Comparison of ENCODE assay signal across 27 cellular contexts in the genomic region with DNA sequence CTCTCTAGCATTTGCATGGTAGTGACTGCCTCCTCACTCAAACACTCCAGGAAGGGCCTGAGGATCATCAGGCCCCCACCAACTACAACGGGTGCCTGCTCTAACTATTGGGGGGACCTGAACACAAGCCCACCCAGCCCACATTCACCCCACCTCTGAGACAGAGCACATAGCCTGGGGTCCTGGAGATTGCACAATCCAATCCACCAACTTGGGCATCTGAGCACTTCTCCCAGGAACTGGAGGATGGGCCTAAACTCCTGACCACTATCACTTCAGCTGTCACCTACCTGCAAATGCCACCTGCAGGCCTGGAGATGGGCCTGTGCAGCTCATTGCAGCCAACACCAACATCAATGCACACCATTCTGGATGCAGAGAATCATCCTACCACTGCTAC.
"Had no signal": no experiment of that assay in that cellular context is flagged by ENCODE, and none has a peak within 500 bp of the region (broad histone marks: within the 10 kb centered on the region; RNA-seq: fewer than 3 reads in every experiment).

No MANE protein-coding gene starts in this region.

- H3K4me1 Mint-ChIP-seq: naive thymus-derived CD4-positive, alpha-beta T cell; nephron; stimulated activated naive CD8-positive, alpha-beta T cell treated with anti-CD3 and anti-CD28 coated beads, Interleukin-15, amount 100 ng/mL, for 72 hours had no signal

- H3K27ac ChIP-seq: colonic mucosa, esophagus muscularis mucosa, heart right ventricle, left lung, ovary, psoas muscle, suprapubic skin, transverse colon, vagina had no signal

- ATAC-seq: naive thymus-derived CD4-positive, alpha-beta T cell had no signal

- DNase-seq: colonic mucosa; dermis blood vessel endothelial cell; effector memory CD4-positive, alpha-beta T cell; foreskin melanocyte; glutamatergic neuron; heart right ventricle; hippocampal formation; left cardiac atrium; mesendoderm; midbrain; naive thymus-derived CD4-positive, alpha-beta T cell; nucleus accumbens; ovary; posterior cingulate gyrus; small intestine; stimulated activated CD4-positive, alpha-beta T cell treated with anti-CD3 and anti-CD28 coated beads, Interleukin-15, amount 100 ng/mL, for 24 hours; stimulated activated CD4-positive, alpha-beta T cell treated with anti-CD3 and anti-CD28 coated beads, Interleukin-2, amount 100 ng/mL, for 48 hours; stimulated activated CD8-positive, alpha-beta memory T cell treated with anti-CD3 and anti-CD28 coated beads, Interleukin-4, amount 100 ng/mL, for 48 hours; stimulated activated naive CD4-positive, alpha-beta T cell; stimulated activated naive CD8-positive, alpha-beta T cell treated with anti-CD3 and anti-CD28 coated beads, Interleukin-15, amount 100 ng/mL, for 72 hours; transverse colon had no signal

- H3K4me3 ChIP-seq: colonic mucosa, esophagus muscularis mucosa, heart right ventricle, left lung, ovary, psoas muscle, suprapubic skin, transverse colon, vagina had no signal

- H3K27ac Mint-ChIP-seq: naive thymus-derived CD4-positive, alpha-beta T cell; nephron; stimulated activated naive CD8-positive, alpha-beta T cell treated with anti-CD3 and anti-CD28 coated beads, Interleukin-15, amount 100 ng/mL, for 72 hours had no signal

- H3K4me1 ChIP-seq: colonic mucosa, psoas muscle, suprapubic skin, transverse colon, vagina had no signal

- H3K4me3 Mint-ChIP-seq: naive thymus-derived CD4-positive, alpha-beta T cell; nephron; stimulated activated naive CD8-positive, alpha-beta T cell treated with anti-CD3 and anti-CD28 coated beads, Interleukin-15, amount 100 ng/mL, for 72 hours had no signal

- H3K36me3 ChIP-seq: colonic mucosa, esophagus muscularis mucosa, heart right ventricle, left lung, ovary, suprapubic skin, transverse colon, vagina had no signal

- H3K27me3 ChIP-seq: colonic mucosa, esophagus muscularis mucosa, heart right ventricle, left lung, ovary, suprapubic skin, transverse colon, vagina had no signal

- H3K9me3 ChIP-seq: colonic mucosa, ovary had no signal
